Comparison of ENCODE assay signal across 19 cellular contexts in genomic region chr12:102726686-102727085, GRCh38.
A peak's percentile ranks its signal among the peaks of the same experiment; 100 is the strongest.
DNase-seq lines count a peak whose midpoint lies in the region; ATAC-seq, FAIRE-seq and TF ChIP-seq lines count a peak whose summit lies in the region.
"Had no signal": no experiment of that assay in that cellular context is flagged by ENCODE, and none has a peak within 500 bp of the region (broad histone marks: within the 10 kb centered on the region; RNA-seq: fewer than 3 reads in every experiment).

No MANE protein-coding gene starts in this region.

- no peak overlapping the region for H3K4me3 Mint-ChIP-seq in osteocyte (ENCODE audit: unreplicated experiment)
- H3K4me3 Mint-ChIP-seq: CD4-positive, alpha-beta T cell; H9 had no signal

- H3K4me3 ChIP-seq in BLaER1: no peak overlapping the region
- H3K4me3 ChIP-seq in small intestine (ENCODE audit: low read depth in 1 of 2, low read length in 2 of 2): no peak overlapping the region
- H3K4me3 ChIP-seq: K562 had no signal

- H3K4me2 ChIP-seq in BLaER1: peak overlapping the region; percentile 64

- peaks cover 12% of the 10 kb centered on the region for H3K4me1 Mint-ChIP-seq in osteocyte (ENCODE audit: unreplicated experiment)

- H4K20me1 ChIP-seq in BLaER1: no peaks in the 10 kb centered on the region

- TF ChIP-seq CTCF in osteocyte (IDR thresholded peaks at IDR 0.05): no peak

- no peaks in the 10 kb centered on the region for H3K27me3 ChIP-seq in BLaER1
- no peaks in the 10 kb centered on the region for H3K27me3 ChIP-seq in small intestine (ENCODE audit: control insufficient read depth in 2 of 2, insufficient read depth in 2 of 2, low read length in 2 of 2)

- no peak overlapping the region for H3K9ac ChIP-seq in BLaER1

- peak overlapping the region; percentile 64 for H3K27ac Mint-ChIP-seq in osteocyte (ENCODE audit: unreplicated experiment)
- H3K27ac Mint-ChIP-seq: CD4-positive, alpha-beta T cell; H9 had no signal

- FAIRE-seq in GM12892 (lab: Jason Lieb, UNC) (peak; percentile 21), small intestine (lab: Jason Lieb, UNC) (no peak)
- FAIRE-seq: D721Med, K562 had no signal

- peaks cover 35% of the 10 kb centered on the region for H3K4me1 ChIP-seq in BLaER1
- no peaks in the 10 kb centered on the region for H3K4me1 ChIP-seq in small intestine (ENCODE audit: control insufficient read depth in 2 of 2, insufficient read depth in 1 of 2, low read depth in 1 of 2, low read length in 1 of 2)
- H3K4me1 ChIP-seq: Caco-2 had no signal

- H3K27ac ChIP-seq in BLaER1 (peak overlapping the region; percentile 5; the same call in 1 of the 2 replicates), small intestine (ENCODE audit: low read depth in 1 of 2, low read length in 1 of 2) (no peak overlapping the region)
- H3K27ac ChIP-seq: C4-2B, HL-60 had no signal

- DNase-seq in GM12892 (ENCODE audit: insufficient read length): no peak
- DNase-seq in M059J (ENCODE audit: low read depth): peak; percentile 1
- DNase-seq in osteocyte (ENCODE audit: extremely low spot score, unreplicated experiment): no peak
- DNase-seq in small intestine: no peak
- DNase-seq in RKO (ENCODE audit: low spot score): no peak
- no peak for DNase-seq in GM03348 (ENCODE audit: low spot score)
- DNase-seq: 8988T; Caco-2; CD4-positive, alpha-beta T cell; GDM1; GOT3; H9; IMR-90 had no signal

- H3K9me3 ChIP-seq in BLaER1: peaks cover 6% of the 10 kb centered on the region; the same call in 1 of the 2 replicates
- H3K9me3 ChIP-seq in small intestine (ENCODE audit: control insufficient read depth, low read depth): no peaks in the 10 kb centered on the region
- H3K9me3 ChIP-seq: Caco-2 had no signal

- no peaks in the 10 kb centered on the region for H3K36me3 Mint-ChIP-seq in osteocyte (ENCODE audit: unreplicated experiment)

- TF ChIP-seq POLR2A in GM12892 (IDR thresholded peaks at IDR 0.05; ENCODE audit: low read depth, low read length): no peak

- H3K36me3 ChIP-seq in BLaER1 (no peaks in the 10 kb centered on the region), small intestine (ENCODE audit: control insufficient read depth in 2 of 2, insufficient read depth in 2 of 2, low read length in 2 of 2) (no peaks in the 10 kb centered on the region)

- no peaks in the 10 kb centered on the region for H3K27me3 Mint-ChIP-seq in osteocyte (ENCODE audit: unreplicated experiment)
- H3K27me3 Mint-ChIP-seq: CD4-positive, alpha-beta T cell had no signal

- H3K9me3 Mint-ChIP-seq in osteocyte (ENCODE audit: unreplicated experiment): no peaks in the 10 kb centered on the region
- H3K9me3 Mint-ChIP-seq: CD4-positive, alpha-beta T cell; H9 had no signal

- ATAC-seq in HG03039 (IDR thresholded peaks at IDR 0.05; ENCODE audit: unreplicated experiment): no peak
- ATAC-seq: K562 had no signal

- WGBS in small intestine, 3 donors: 82 to 86% (median 85%) methylated on average over 4 of the region's 4 CpGs
